18 cellular contexts compared by ENCODE assay signal in the genomic region with DNA sequence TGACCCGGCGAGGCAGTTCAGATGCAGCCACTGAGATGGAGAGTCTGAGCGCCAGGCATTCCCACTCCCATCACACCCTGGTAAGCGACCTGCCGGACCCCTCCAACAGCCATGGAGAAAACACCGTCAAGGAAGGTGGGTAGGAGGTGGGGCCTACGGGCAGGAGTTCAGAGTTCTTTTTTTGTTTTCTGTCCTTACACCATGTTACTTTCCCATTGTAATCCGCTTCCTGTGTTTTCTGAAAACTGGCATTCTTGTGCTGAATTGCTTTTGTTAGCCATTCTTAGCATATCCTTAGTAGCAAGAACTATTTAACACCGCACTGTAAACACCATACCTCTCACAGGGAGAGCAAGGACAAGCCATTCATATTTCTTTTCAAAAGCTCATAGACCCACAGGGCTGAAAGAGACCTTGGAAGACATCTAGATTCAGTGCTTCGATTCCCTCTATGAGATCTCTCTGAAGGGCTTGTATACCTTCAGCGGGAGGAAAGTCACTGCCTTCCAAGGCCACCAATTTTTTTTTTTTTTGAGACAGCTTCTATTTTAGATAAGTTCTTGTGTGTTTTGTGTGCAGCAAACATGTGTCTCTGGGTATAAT. TPM values are rescaled to one million over a fixed set of nuclear protein-coding genes. Genes with fewer than 3 reads are reported as not detected.
"Had no signal": no experiment of that assay in that cellular context is flagged by ENCODE, and none has a peak within 500 bp of the region (broad histone marks: within the 10 kb centered on the region; RNA-seq: fewer than 3 reads in every experiment).

No MANE protein-coding gene starts in this region.

- H3K4me1 Mint-ChIP-seq: activated CD4-positive, alpha-beta T cell treated with anti-CD3 and anti-CD28 coated beads, Interleukin-2, amount 10 ng/mL, durations not matched to agents 24 days and 14 days; T-helper 17 cell had no signal

- H3K27me3 ChIP-seq: ascending aorta, esophagus squamous epithelium, right lobe of liver, suprapubic skin had no signal

- H3K9me3 ChIP-seq: ascending aorta, esophagus squamous epithelium, left ventricle myocardium inferior, psoas muscle, right lobe of liver, suprapubic skin had no signal

- H3K36me3 Mint-ChIP-seq: natural killer cell treated with Interleukin-12 subunit alpha and Interleukin-12 subunit beta and Interleukin-15 and Interleukin-18, amount 100 ng/mL, for 72 hours had no signal

- DNase-seq: activated CD4-positive, alpha-beta T cell treated with anti-CD3 and anti-CD28 coated beads, Interleukin-2, amount 10 ng/mL, durations not matched to agents 24 days and 14 days; activated CD4-positive, CD25-positive, alpha-beta regulatory T cell; activated CD8-positive, alpha-beta memory T cell treated with anti-CD3 and anti-CD28 coated beads for 24 hours; activated naive CD4-positive, alpha-beta T cell treated with Interleukin-2 at 50 U/mL for 16 hours; esophagus squamous epithelium; left ventricle myocardium inferior; mesenchymal stem cell; psoas muscle; right lobe of liver; T-helper 17 cell; trophoblast cell had no signal

- H3K4me3 ChIP-seq: ascending aorta, esophagus squamous epithelium, left ventricle myocardium inferior, psoas muscle, right lobe of liver, suprapubic skin had no signal

- H3K36me3 ChIP-seq: ascending aorta, esophagus squamous epithelium, left ventricle myocardium inferior, right lobe of liver, suprapubic skin had no signal

- H3K4me3 Mint-ChIP-seq: activated CD4-positive, alpha-beta T cell treated with anti-CD3 and anti-CD28 coated beads, Interleukin-2, amount 10 ng/mL, durations not matched to agents 24 days and 14 days; natural killer cell treated with Interleukin-12 subunit alpha and Interleukin-12 subunit beta and Interleukin-15 and Interleukin-18, amount 100 ng/mL, for 72 hours; stimulated activated naive CD8-positive, alpha-beta T cell treated with anti-CD3 and anti-CD28 coated beads, Interleukin-15, Interleukin-2, amounts not matched to agents 100 ng/mL and 50 ng/mL, for 24 hours; T-helper 17 cell had no signal

- H3K27ac Mint-ChIP-seq: activated CD4-positive, alpha-beta T cell treated with anti-CD3 and anti-CD28 coated beads, Interleukin-2, amount 10 ng/mL, durations not matched to agents 24 days and 14 days; natural killer cell treated with Interleukin-12 subunit alpha and Interleukin-12 subunit beta and Interleukin-15 and Interleukin-18, amount 100 ng/mL, for 72 hours; stimulated activated naive CD8-positive, alpha-beta T cell treated with anti-CD3 and anti-CD28 coated beads, Interleukin-15, Interleukin-2, amounts not matched to agents 100 ng/mL and 50 ng/mL, for 24 hours; T-helper 17 cell had no signal

- H3K9me3 Mint-ChIP-seq: activated CD4-positive, alpha-beta T cell treated with anti-CD3 and anti-CD28 coated beads, Interleukin-2, amount 10 ng/mL, durations not matched to agents 24 days and 14 days; stimulated activated naive CD8-positive, alpha-beta T cell treated with anti-CD3 and anti-CD28 coated beads, Interleukin-15, Interleukin-2, amounts not matched to agents 100 ng/mL and 50 ng/mL, for 24 hours had no signal

- H3K27me3 Mint-ChIP-seq: activated CD4-positive, alpha-beta T cell treated with anti-CD3 and anti-CD28 coated beads, Interleukin-2, amount 10 ng/mL, durations not matched to agents 24 days and 14 days; natural killer cell treated with Interleukin-12 subunit alpha and Interleukin-12 subunit beta and Interleukin-15 and Interleukin-18, amount 100 ng/mL, for 72 hours; stimulated activated naive CD8-positive, alpha-beta T cell treated with anti-CD3 and anti-CD28 coated beads, Interleukin-15, Interleukin-2, amounts not matched to agents 100 ng/mL and 50 ng/mL, for 24 hours had no signal

- H3K27ac ChIP-seq: ascending aorta, esophagus squamous epithelium, left ventricle myocardium inferior, psoas muscle, right lobe of liver, suprapubic skin had no signal

- H3K4me1 ChIP-seq: ascending aorta, esophagus squamous epithelium, left ventricle myocardium inferior, psoas muscle, right lobe of liver, suprapubic skin had no signal

RNA-seq across cellular contexts. Expression of a gene that starts 46.3 kb away (rescaled TPM):
- total RNA-seq: activated CD4-positive, alpha-beta T cell treated with anti-CD3 and anti-CD28 coated beads, Interleukin-2, amount 10 ng/mL, durations not matched to agents 24 days and 14 days; fibroblast of villous mesenchyme; kidney epithelial cell; natural killer cell treated with Interleukin-12 subunit alpha and Interleukin-12 subunit beta and Interleukin-15 and Interleukin-18, amount 100 ng/mL, for 72 hours; osteoblast; psoas muscle; T-helper 17 cell had no signal
